In the genomic region with DNA sequence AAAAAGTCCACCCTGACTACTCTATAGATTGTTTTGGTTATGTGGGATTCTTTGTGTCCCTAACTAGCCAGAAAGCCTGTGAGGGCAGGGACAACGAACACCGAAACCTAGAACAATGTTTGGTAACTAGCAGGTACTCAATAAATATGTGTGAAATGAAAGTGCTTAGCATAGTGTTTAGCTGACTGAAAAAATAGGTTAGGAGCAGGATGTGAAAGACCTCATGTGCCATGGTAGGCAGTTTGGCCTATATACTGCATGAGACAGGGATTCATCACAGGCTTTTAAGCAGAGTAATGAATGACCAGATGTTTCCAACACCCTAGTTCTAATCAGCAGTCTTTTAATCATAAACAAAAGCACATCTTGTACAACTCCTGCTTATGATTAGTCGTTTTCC, we compare ENCODE assay signal across 8 cellular contexts.
A peak's percentile ranks its signal among the peaks of the same experiment; 100 is the strongest.
DNase-seq lines count a peak whose midpoint lies in the region; ATAC-seq, FAIRE-seq and TF ChIP-seq lines count a peak whose summit lies in the region.

No MANE protein-coding gene starts in this region.

- TF ChIP-seq CTCF in kidney (IDR thresholded peaks at IDR 0.05; ENCODE audit: borderline replicate concordance, extremely low read depth, insufficient read depth) (no peak), neural progenitor cell (IDR thresholded peaks at IDR 0.05) (no peak)

- H3K27ac Mint-ChIP-seq in immature natural killer cell = peak overlapping the region; percentile 87 to 98 (median 92)
- H3K27ac Mint-ChIP-seq in neural progenitor cell = no peak overlapping the region

- H3K27me3 ChIP-seq in neural progenitor cell = no peaks in the 10 kb centered on the region

- H2AFZ ChIP-seq in neural progenitor cell (replicated peaks) = no peak overlapping the region

- H4K20me1 ChIP-seq in neural progenitor cell (ENCODE audit: low read depth) = no peaks in the 10 kb centered on the region

- intact Hi-C loops in kidney (cut with DNase I) = no loop called here

- peak; percentile 10 to 56 (median 18) for DNase-seq in immature natural killer cell
- DNase-seq in NCI-H128 (lab: John Stamatoyannopoulos, UW; ENCODE audit: unreplicated experiment) = no peak
- no peak for DNase-seq in kidney
- no peak for DNase-seq in pons (ENCODE audit: low spot score)
- DNase-seq in neural progenitor cell (ENCODE audit: low spot score) = no peak

- ATAC-seq in GM18511 (IDR thresholded peaks at IDR 0.05; ENCODE audit: unreplicated experiment) (peak; percentile 65), GM21515 (IDR thresholded peaks at IDR 0.05; ENCODE audit: unreplicated experiment) (peak; percentile 50), HG03520 (IDR thresholded peaks at IDR 0.05; ENCODE audit: unreplicated experiment) (peak; percentile 37)

- H3K4me2 ChIP-seq in neural progenitor cell = no peak overlapping the region

- FAIRE-seq in kidney (lab: Jason Lieb, UNC) = no peak

- H3K9ac ChIP-seq in kidney (ENCODE audit: low read length in 2 of 2) (no peak overlapping the region), neural progenitor cell (no peak overlapping the region)

- H3K36me3 ChIP-seq in kidney (ENCODE audit: control insufficient read depth in 1 of 2, insufficient read depth in 2 of 2, low read length in 2 of 2) (no peaks in the 10 kb centered on the region), neural progenitor cell (no peaks in the 10 kb centered on the region)

- no peaks in the 10 kb centered on the region for H3K79me2 ChIP-seq in neural progenitor cell (ENCODE audit: low read depth)

- peaks cover 0 to 7% (median 0%) of the 10 kb centered on the region in 3 donors for H3K36me3 Mint-ChIP-seq in immature natural killer cell
- H3K36me3 Mint-ChIP-seq in neural progenitor cell = no peaks in the 10 kb centered on the region

- no peaks in the 10 kb centered on the region for H3F3A ChIP-seq in neural progenitor cell (ENCODE audit: low read depth)

- H3K27me3 Mint-ChIP-seq in immature natural killer cell (ENCODE audit: low read depth in 3 of 3) (peaks cover 0 to 3% (median 0%) of the 10 kb centered on the region in 3 donors), neural progenitor cell (ENCODE audit: insufficient read depth, low read depth) (no peaks in the 10 kb centered on the region)

- H3K4me3 Mint-ChIP-seq in immature natural killer cell (peak overlapping the region; percentile 55 to 85 (median 81)), neural progenitor cell (no peak overlapping the region)

- H3K9me3 Mint-ChIP-seq in immature natural killer cell = peaks cover 0 to 8% (median 0%) of the 10 kb centered on the region in 6 donors
- H3K9me3 Mint-ChIP-seq in neural progenitor cell = peaks cover 13% of the 10 kb centered on the region

- H3K27ac ChIP-seq in kidney (ENCODE audit: low read depth in 2 of 2, low read length in 2 of 2) (no peak overlapping the region), neural progenitor cell (no peak overlapping the region)

- H3K4me1 ChIP-seq in kidney (ENCODE audit: control insufficient read depth in 1 of 2, insufficient read depth in 1 of 2, low read depth in 1 of 2, low read length in 2 of 2) (no peaks in the 10 kb centered on the region), neural progenitor cell (peaks cover 9% of the 10 kb centered on the region)

- H3K4me1 Mint-ChIP-seq in immature natural killer cell (peaks cover 43 to 53% of the 10 kb centered on the region in 2 donors), neural progenitor cell (no peaks in the 10 kb centered on the region)

- no peak overlapping the region for H3K4me3 ChIP-seq in kidney (ENCODE audit: low read length in 2 of 2)
- no peak overlapping the region for H3K4me3 ChIP-seq in neural progenitor cell

- H3K9me3 ChIP-seq in kidney (ENCODE audit: control insufficient read depth in 1 of 2, low read length in 2 of 2) (peaks cover 0 to 7% of the 10 kb centered on the region in 2 donors), neural progenitor cell (ENCODE audit: low read depth) (no peaks in the 10 kb centered on the region)

Comparison
In these comparisons a context has a peak if more than half of its experiments do, and no peak if none do; other contexts are left out.
1. DNase-seq: peak in immature natural killer cell (3 of 3); none in NCI-H128 (single experiment), kidney (single experiment), pons (single experiment) and neural progenitor cell (single experiment).
2. Peak in every context shown above with its lines, with median percentiles within 50 percentile points of each other: ATAC-seq.